ENCODE assay signal across 23 cellular contexts in genomic region chr12:127153996-127154395, GRCh38.
"Had no signal": no experiment of that assay in that cellular context is flagged by ENCODE, and none has a peak within 500 bp of the region (broad histone marks: within the 10 kb centered on the region; RNA-seq: fewer than 3 reads in every experiment).

No MANE protein-coding gene starts in this region.

- H3K9me3 Mint-ChIP-seq: dendritic cell treated with granulocyte-macrophage colony-stimulating factor and Interleukin-4, amounts not matched to agents 40 ng/mL and 50 ng/mL, for 4 days had no signal

- H3K4me2 ChIP-seq: hepatocyte had no signal

- H3K27ac ChIP-seq: coronary artery, foreskin keratinocyte, gastroesophageal sphincter, heart left ventricle, hepatocyte, left lung, lower lobe of right lung had no signal

- H3K27me3 ChIP-seq: foreskin keratinocyte, gastroesophageal sphincter, hepatocyte, left lung had no signal

- H3K4me1 Mint-ChIP-seq: immature natural killer cell had no signal

- H3K9me3 ChIP-seq: gastroesophageal sphincter, heart left ventricle, lower lobe of right lung, mucosa of descending colon had no signal

- FAIRE-seq: colon, endothelial cell of umbilical vein, frontal cortex, kidney had no signal

- H3K79me2 ChIP-seq: hepatocyte had no signal

- H2AFZ ChIP-seq: hepatocyte had no signal

- H3K4me1 ChIP-seq: foreskin keratinocyte, gastroesophageal sphincter, heart left ventricle, left lung, lower lobe of right lung had no signal

- H3K36me3 Mint-ChIP-seq: immature natural killer cell, mesothelial cell of epicardium had no signal

- DNase-seq: effector CD4-positive, alpha-beta T cell; effector memory CD4-positive, alpha-beta T cell; foreskin keratinocyte; heart left ventricle; hypothalamus; immature natural killer cell; islet precursor cell; kidney; kidney glomerular epithelial cell; left colon; left lung; left ventricle myocardium superior; lower lobe of right lung; mesenchymal stem cell; mucosa of descending colon had no signal

- H3K4me3 Mint-ChIP-seq: dendritic cell treated with granulocyte-macrophage colony-stimulating factor and Interleukin-4, amounts not matched to agents 40 ng/mL and 50 ng/mL, for 4 days; immature natural killer cell; mesothelial cell of epicardium had no signal

- H3K27ac Mint-ChIP-seq: dendritic cell treated with granulocyte-macrophage colony-stimulating factor and Interleukin-4, amounts not matched to agents 40 ng/mL and 50 ng/mL, for 4 days; immature natural killer cell; mesothelial cell of epicardium had no signal

- H3K27me3 Mint-ChIP-seq: dendritic cell treated with granulocyte-macrophage colony-stimulating factor and Interleukin-4, amounts not matched to agents 40 ng/mL and 50 ng/mL, for 4 days had no signal

- H3K36me3 ChIP-seq: gastroesophageal sphincter, heart left ventricle, left lung, lower lobe of right lung had no signal

- ATAC-seq: foreskin keratinocyte, gastroesophageal sphincter, heart left ventricle, left colon, left lung, left ventricle myocardium superior, lower lobe of right lung, mucosa of descending colon had no signal

- H3K4me3 ChIP-seq: coronary artery, gastroesophageal sphincter, heart left ventricle, hepatocyte, left lung, lower lobe of right lung, mucosa of descending colon had no signal
